ENCODE assay signal across 28 cellular contexts in the genomic region with DNA sequence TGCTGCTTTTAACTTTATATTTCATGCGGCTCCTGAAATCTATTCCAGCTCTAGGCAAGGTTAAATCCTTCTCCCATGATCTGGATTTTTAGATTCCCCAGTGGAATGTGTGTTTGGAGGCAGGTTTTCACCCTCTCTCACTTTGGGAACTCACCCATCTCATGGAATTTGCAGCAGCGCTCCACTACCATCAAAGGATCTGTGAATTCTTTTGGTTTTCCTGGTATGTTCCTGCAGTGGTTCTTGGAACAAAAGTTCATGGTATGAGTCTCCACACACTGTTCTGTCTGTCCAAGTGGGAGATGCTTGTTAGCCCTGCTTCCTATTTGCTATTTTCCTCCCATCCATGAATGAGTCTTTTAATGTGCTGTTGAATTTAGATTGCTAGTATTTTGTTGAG.
"Had no signal": no experiment of that assay in that cellular context is flagged by ENCODE, and none has a peak within 500 bp of the region (broad histone marks: within the 10 kb centered on the region; RNA-seq: fewer than 3 reads in every experiment).

No MANE protein-coding gene starts in this region.

- H3K4me1 Mint-ChIP-seq: activated CD4-positive, alpha-beta T cell treated with anti-CD3 and anti-CD28 coated beads, Interleukin-2, amount 10 ng/mL, durations not matched to agents 7 days and 5 days; activated naive CD4-positive, alpha-beta T cell treated with anti-CD3 and anti-CD28 coated beads, Interleukin-2, amount 10 ng/mL, durations not matched to agents 7 days and 5 days had no signal

- H3K4me3 ChIP-seq: breast epithelium, coronary artery, esophagus squamous epithelium, hepatocyte, left ventricle myocardium inferior, ovary, prostate gland, right atrium auricular region, stomach, suprapubic skin, tibial nerve had no signal

- DNase-seq: activated CD4-positive, alpha-beta T cell treated with anti-CD3 and anti-CD28 coated beads, Interleukin-2, amount 10 ng/mL, durations not matched to agents 7 days and 5 days; activated CD4-positive, CD25-positive, alpha-beta regulatory T cell treated with anti-CD3 and anti-CD28 coated beads, Interleukin-2, amount 50 U/mL, for 72 hours; activated CD8-positive, alpha-beta memory T cell treated with anti-CD3 and anti-CD28 coated beads, Interleukin-2, amount 10 ng/mL, durations not matched to agents 7 days and 5 days; activated CD8-positive, alpha-beta T cell treated with anti-CD3 and anti-CD28 coated beads for 36 hours; activated effector memory CD4-positive, alpha-beta T cell treated with anti-CD3 and anti-CD28 coated beads, Interleukin-2, amount 50 U/mL, for 16 hours; activated naive CD4-positive, alpha-beta T cell treated with anti-CD3 and anti-CD28 coated beads, Interleukin-2, amount 10 ng/mL, durations not matched to agents 7 days and 5 days; activated T-cell treated with anti-CD3 and anti-CD28 coated beads for 4 hours; esophagus squamous epithelium; glutamatergic neuron; immature natural killer cell; kidney glomerular epithelial cell; left ventricle myocardium inferior; midbrain; natural killer cell; ovary; stimulated activated CD4-positive, alpha-beta T cell treated with anti-CD3 and anti-CD28 coated beads, Interleukin-1b, Interleukin-23, amount 100 ng/mL, for 48 hours; stomach; T-cell had no signal

- ATAC-seq: activated CD8-positive, alpha-beta memory T cell treated with anti-CD3 and anti-CD28 coated beads, Interleukin-2, amount 10 ng/mL, durations not matched to agents 7 days and 5 days; activated CD8-positive, alpha-beta T cell treated with anti-CD3 and anti-CD28 coated beads for 36 hours; natural killer cell; T-cell had no signal

- H3K4me1 ChIP-seq: breast epithelium, esophagus squamous epithelium, left ventricle myocardium inferior, prostate gland, right atrium auricular region, stomach, suprapubic skin, tibial nerve had no signal

- H3K27me3 ChIP-seq: esophagus squamous epithelium, hepatocyte, ovary, right atrium auricular region, stomach, suprapubic skin, tibial nerve had no signal

- H3K4me2 ChIP-seq: hepatocyte had no signal

- H3K9me3 Mint-ChIP-seq: central memory CD8-positive, alpha-beta T cell had no signal

- H3K27ac ChIP-seq: breast epithelium, coronary artery, esophagus squamous epithelium, hepatocyte, left ventricle myocardium inferior, ovary, prostate gland, right atrium auricular region, stomach, suprapubic skin, tibial nerve, VCaP had no signal

- H2AFZ ChIP-seq: hepatocyte had no signal

- H3K36me3 ChIP-seq: breast epithelium, esophagus squamous epithelium, left ventricle myocardium inferior, ovary, prostate gland, right atrium auricular region, suprapubic skin, tibial nerve had no signal

- H3K4me3 Mint-ChIP-seq: activated CD4-positive, alpha-beta T cell treated with anti-CD3 and anti-CD28 coated beads, Interleukin-2, amount 10 ng/mL, durations not matched to agents 7 days and 5 days; activated CD8-positive, alpha-beta memory T cell treated with anti-CD3 and anti-CD28 coated beads, Interleukin-2, amount 10 ng/mL, durations not matched to agents 7 days and 5 days; activated CD8-positive, alpha-beta T cell treated with anti-CD3 and anti-CD28 coated beads for 36 hours; activated naive CD4-positive, alpha-beta T cell treated with anti-CD3 and anti-CD28 coated beads, Interleukin-2, amount 10 ng/mL, durations not matched to agents 7 days and 5 days; central memory CD8-positive, alpha-beta T cell; immature natural killer cell; natural killer cell; T-cell; T-helper 2 cell treated with Interferon-gamma antibody and Interleukin-4, amounts not matched to agents 5 μg/mL and 100 μg/mL, for 36 hours had no signal

- H3K9me3 ChIP-seq: esophagus squamous epithelium, ovary, prostate gland, suprapubic skin, tibial nerve had no signal

- H3K27me3 Mint-ChIP-seq: activated CD4-positive, alpha-beta T cell treated with anti-CD3 and anti-CD28 coated beads, Interleukin-2, amount 10 ng/mL, durations not matched to agents 7 days and 5 days; activated CD8-positive, alpha-beta memory T cell treated with anti-CD3 and anti-CD28 coated beads, Interleukin-2, amount 10 ng/mL, durations not matched to agents 7 days and 5 days; activated CD8-positive, alpha-beta T cell treated with anti-CD3 and anti-CD28 coated beads for 36 hours; activated naive CD4-positive, alpha-beta T cell treated with anti-CD3 and anti-CD28 coated beads, Interleukin-2, amount 10 ng/mL, durations not matched to agents 7 days and 5 days; central memory CD8-positive, alpha-beta T cell; T-cell had no signal

- H3K27ac Mint-ChIP-seq: activated CD4-positive, alpha-beta T cell treated with anti-CD3 and anti-CD28 coated beads, Interleukin-2, amount 10 ng/mL, durations not matched to agents 7 days and 5 days; activated CD8-positive, alpha-beta memory T cell treated with anti-CD3 and anti-CD28 coated beads, Interleukin-2, amount 10 ng/mL, durations not matched to agents 7 days and 5 days; activated CD8-positive, alpha-beta T cell treated with anti-CD3 and anti-CD28 coated beads for 36 hours; activated naive CD4-positive, alpha-beta T cell treated with anti-CD3 and anti-CD28 coated beads, Interleukin-2, amount 10 ng/mL, durations not matched to agents 7 days and 5 days; immature natural killer cell; natural killer cell; T-cell; T-helper 2 cell treated with Interferon-gamma antibody and Interleukin-4, amounts not matched to agents 5 μg/mL and 100 μg/mL, for 36 hours had no signal
